In the genomic region with DNA sequence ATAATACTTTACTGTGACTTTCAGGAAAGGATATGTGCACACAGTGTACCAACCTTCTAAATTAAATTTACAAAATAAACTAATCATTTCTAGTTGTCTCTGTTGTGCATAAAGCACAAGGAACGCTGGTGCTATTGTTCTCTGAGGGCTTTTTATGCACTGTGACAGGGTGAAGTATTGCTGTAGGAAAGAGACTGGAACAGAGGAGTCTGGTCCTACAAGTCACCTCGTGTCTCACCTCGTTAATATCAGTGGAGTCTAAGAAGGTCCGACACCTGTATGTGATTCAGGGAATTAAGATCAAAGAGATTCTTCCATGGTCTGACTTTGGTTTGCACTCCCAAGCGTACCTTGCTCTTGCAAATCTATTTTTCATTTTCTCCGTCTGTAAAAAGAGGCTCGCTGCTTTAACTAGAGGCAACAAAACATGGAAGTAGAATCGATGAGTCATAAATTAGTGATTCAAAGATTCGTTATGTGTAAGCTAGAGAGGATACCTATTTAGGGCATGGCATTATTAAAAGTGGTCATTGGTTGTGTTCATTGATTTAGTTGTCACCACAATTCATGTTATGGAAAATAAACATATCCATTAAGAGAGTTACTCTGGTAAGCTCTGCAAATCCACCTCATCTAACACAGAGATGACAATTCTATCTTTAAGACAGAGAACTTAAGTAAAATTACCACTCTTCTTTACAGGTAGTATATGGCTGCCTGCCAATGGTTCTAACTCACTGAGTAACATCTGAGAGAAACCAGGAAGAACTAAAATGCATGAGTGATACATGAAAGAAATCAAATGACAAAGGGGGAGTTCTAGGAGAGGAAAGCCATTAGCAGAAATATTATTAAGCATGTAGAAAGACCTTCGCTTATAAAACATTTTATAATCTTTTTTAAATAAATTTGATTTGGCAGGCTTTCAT, we compare ENCODE assay signal across 31 cellular contexts.
A peak's percentile ranks its signal among the peaks of the same experiment; 100 is the strongest.
DNase-seq lines count a peak whose midpoint lies in the region; ATAC-seq, FAIRE-seq and TF ChIP-seq lines count a peak whose summit lies in the region.
"Had no signal": no experiment of that assay in that cellular context is flagged by ENCODE, and none has a peak within 500 bp of the region (broad histone marks: within the 10 kb centered on the region; RNA-seq: fewer than 3 reads in every experiment).

No MANE protein-coding gene starts in this region.

- no peak for FAIRE-seq in frontal cortex (lab: Jason Lieb, UNC)
- FAIRE-seq: HTR-8/SVneo had no signal

- H3K36me3 ChIP-seq in HCT116 (ENCODE audit: control insufficient read depth in 1 of 2, insufficient read depth in 2 of 2, low read length in 2 of 2) (no peaks in the 10 kb centered on the region), esophagus squamous epithelium (no peaks in the 10 kb centered on the region)
- H3K36me3 ChIP-seq: cardiac muscle cell, HAP-1, uterus had no signal

- TF ChIP-seq RAD21 in HCT116 (IDR thresholded peaks at IDR 0.05; ENCODE audit: low read depth) = no peak

- H3K4me3 Mint-ChIP-seq in nephron progenitor cell = no peak overlapping the region
- no peak overlapping the region for H3K4me3 Mint-ChIP-seq in osteocyte (ENCODE audit: unreplicated experiment)
- H3K4me3 Mint-ChIP-seq: activated CD8-positive, alpha-beta T cell treated with anti-CD3 and anti-CD28 coated beads for 36 hours; CD4-positive, CD25-positive, alpha-beta regulatory T cell; dendritic cell treated with granulocyte-macrophage colony-stimulating factor and Interleukin-4, amounts not matched to agents 40 ng/mL and 50 ng/mL, for 4 days; immature natural killer cell; neural crest cell; stimulated activated effector memory CD8-positive, alpha-beta T cell treated with anti-CD3 and anti-CD28 coated beads, Interleukin-12 subunit alpha, Interleukin-12 subunit beta, amount 100 ng/mL, for 72 hours had no signal

- no peaks in the 10 kb centered on the region for H4K20me1 ChIP-seq in HCT116 (ENCODE audit: insufficient read depth)

- H3K27ac Mint-ChIP-seq in nephron progenitor cell (peak overlapping the region; percentile 73), osteocyte (ENCODE audit: unreplicated experiment) (no peak overlapping the region)
- H3K27ac Mint-ChIP-seq: activated CD8-positive, alpha-beta T cell treated with anti-CD3 and anti-CD28 coated beads for 36 hours; CD4-positive, CD25-positive, alpha-beta regulatory T cell; dendritic cell treated with granulocyte-macrophage colony-stimulating factor and Interleukin-4, amounts not matched to agents 40 ng/mL and 50 ng/mL, for 4 days; immature natural killer cell; progenitor cell of endocrine pancreas; stimulated activated effector memory CD8-positive, alpha-beta T cell treated with anti-CD3 and anti-CD28 coated beads, Interleukin-12 subunit alpha, Interleukin-12 subunit beta, amount 100 ng/mL, for 72 hours had no signal

- DNase-seq in HCT116 (ENCODE audit: low read depth, low spot score) (peak; percentile 40), NCI-H774 (lab: John Stamatoyannopoulos, UW) (peak; percentile 22), astrocyte of the hippocampus (ENCODE audit: low read depth, low spot score) (peak; percentile 28), nephron progenitor cell (no peak), osteocyte (ENCODE audit: extremely low spot score, unreplicated experiment) (no peak), frontal cortex (ENCODE audit: low spot score in 2 of 2) (no peak), esophagus squamous epithelium (lab: John Stamatoyannopoulos, UW) (no peak)
- DNase-seq: activated CD4-positive, CD25-positive, alpha-beta regulatory T cell; activated CD8-positive, alpha-beta T cell treated with anti-CD3 and anti-CD28 coated beads for 36 hours; activated gamma-delta T cell; activated T-cell treated with anti-CD3 and anti-CD28 coated beads for 4 hours; CD4-positive, CD25-positive, alpha-beta regulatory T cell; GDM1; immature natural killer cell; Karpas-422; NCI-H1105; NCI-H2029; NK-92 treated with Interleukin-12 subunit alpha and Interleukin-12 subunit beta, amount 100 ng/mL, for 24 hours; stimulated activated CD4-positive, alpha-beta T cell treated with anti-CD3 and anti-CD28 coated beads, Interleukin-1b, Interleukin-23, amount 100 ng/mL, for 48 hours; T-helper 9 cell; uterus had no signal

- H3K27ac ChIP-seq in HCT116 (ENCODE audit: low read depth, low read length) (peak overlapping the region; percentile 41; the same call in 1 of the 2 replicates), esophagus squamous epithelium (peak overlapping the region in 1 of 4 donors; percentile 30)
- H3K27ac ChIP-seq: cardiac muscle cell, hepatocyte, skin epidermis, uterus had no signal

- CTCF ChIA-PET in HCT116 (lab: Charles Lee) = no interaction called here

- TF ChIP-seq CTCF in HCT116 (IDR thresholded peaks at IDR 0.05 in 2 of 3, conservative IDR thresholded peaks at IDR 0.05 in 1 of 3; ENCODE audit: borderline replicate concordance in 1 of 3, insufficient read depth in 1 of 3, low read depth in 2 of 3, low read length in 2 of 3) (no peak), nephron progenitor cell (IDR thresholded peaks at IDR 0.05) (no peak), osteocyte (IDR thresholded peaks at IDR 0.05) (no peak), esophagus squamous epithelium (IDR thresholded peaks at IDR 0.05) (no peak)

- H3K27me3 ChIP-seq in HCT116 (ENCODE audit: insufficient read depth, low read length) (no peaks in the 10 kb centered on the region), esophagus squamous epithelium (no peaks in the 10 kb centered on the region)
- H3K27me3 ChIP-seq: cardiac muscle cell, hepatocyte, uterus had no signal

- 27 to 53% methylated on average over 10 of the region's 10 CpGs for WGBS in esophagus squamous epithelium, 2 donors

- H3K9me3 Mint-ChIP-seq in nephron progenitor cell (peaks cover 6% of the 10 kb centered on the region), osteocyte (ENCODE audit: unreplicated experiment) (peaks cover 4% of the 10 kb centered on the region)
- H3K9me3 Mint-ChIP-seq: activated CD8-positive, alpha-beta T cell treated with anti-CD3 and anti-CD28 coated beads for 36 hours had no signal

- RAD21 ChIA-PET in HCT116 (lab: Charles Lee; ENCODE audit: low non-redundant PET in 1 of 2, low total read pairs in 2 of 2, uncharacterized antibody in 2 of 2, unreplicated experiment in 2 of 2) = no interaction called here

- POLR2A ChIA-PET in HCT116 (lab: Charles Lee) = no interaction called here

- peak overlapping the region; percentile 40 for H3K9ac ChIP-seq in HCT116 (ENCODE audit: low read length)

- peak; percentile 84 for ATAC-seq in HCT116
- ATAC-seq: activated CD8-positive, alpha-beta T cell treated with anti-CD3 and anti-CD28 coated beads for 36 hours; Right ventricle myocardium inferior; stimulated activated effector memory CD8-positive, alpha-beta T cell treated with anti-CD3 and anti-CD28 coated beads, Interleukin-12 subunit alpha, Interleukin-12 subunit beta, amount 100 ng/mL, for 72 hours had no signal

- H3K4me2 ChIP-seq in HCT116 (ENCODE audit: low read length) = peak overlapping the region; percentile 49
- H3K4me2 ChIP-seq: hepatocyte had no signal

- H3K4me1 ChIP-seq in HCT116 (ENCODE audit: control insufficient read depth in 1 of 2, insufficient read depth in 2 of 2, low read length in 2 of 2) (peaks cover 3 to 17% of the 10 kb centered on the region in 2 experiments; a peak in 3 of 4 replicates), esophagus squamous epithelium (peaks cover 0 to 16% (median 0%) of the 10 kb centered on the region in 3 donors)
- H3K4me1 ChIP-seq: HAP-1, uterus had no signal

- H3K36me3 Mint-ChIP-seq in nephron progenitor cell (ENCODE audit: low read depth) = no peaks in the 10 kb centered on the region
- no peaks in the 10 kb centered on the region for H3K36me3 Mint-ChIP-seq in osteocyte (ENCODE audit: unreplicated experiment)
- H3K36me3 Mint-ChIP-seq: CD4-positive, CD25-positive, alpha-beta regulatory T cell; immature natural killer cell; stimulated activated effector memory CD8-positive, alpha-beta T cell treated with anti-CD3 and anti-CD28 coated beads, Interleukin-12 subunit alpha, Interleukin-12 subunit beta, amount 100 ng/mL, for 72 hours had no signal

- BruUV-seq in HCT116 (replicated peaks; lab: Mats Ljungman, UMichigan) = no TSS peak

- intact Hi-C loops in HCT116 (cut with micrococcal nuclease) = no loop called here
- intact Hi-C loops in esophagus squamous epithelium (cut with DNase I) = no loop called here

- H3K79me2 ChIP-seq in HCT116 (ENCODE audit: insufficient read depth, low read length) = no peaks in the 10 kb centered on the region
- H3K79me2 ChIP-seq: hepatocyte had no signal

- H3K27me3 Mint-ChIP-seq in nephron progenitor cell (ENCODE audit: low read depth, poor library complexity) (no peaks in the 10 kb centered on the region), osteocyte (ENCODE audit: unreplicated experiment) (no peaks in the 10 kb centered on the region)
- H3K27me3 Mint-ChIP-seq: activated CD8-positive, alpha-beta T cell treated with anti-CD3 and anti-CD28 coated beads for 36 hours; CD4-positive, CD25-positive, alpha-beta regulatory T cell; dendritic cell treated with granulocyte-macrophage colony-stimulating factor and Interleukin-4, amounts not matched to agents 40 ng/mL and 50 ng/mL, for 4 days; progenitor cell of endocrine pancreas had no signal

- H3K9me3 ChIP-seq in HCT116 (ENCODE audit: control insufficient read depth in 1 of 2, insufficient read depth in 1 of 2, low read depth in 1 of 2, low read length in 2 of 2) (no peaks in the 10 kb centered on the region), esophagus squamous epithelium (no peaks in the 10 kb centered on the region)
- H3K9me3 ChIP-seq: HAP-1, uterus had no signal

- no peaks in the 10 kb centered on the region for H3K9me2 ChIP-seq in HCT116 (ENCODE audit: insufficient read depth)

- peak overlapping the region; percentile 46 for H2AFZ ChIP-seq in HCT116 (ENCODE audit: low read depth, low read length, poor library complexity, severe bottlenecking)
- H2AFZ ChIP-seq: hepatocyte had no signal

- H3K4me1 Mint-ChIP-seq in nephron progenitor cell = peaks cover 4% of the 10 kb centered on the region
- peaks cover 3% of the 10 kb centered on the region for H3K4me1 Mint-ChIP-seq in osteocyte (ENCODE audit: unreplicated experiment)
- H3K4me1 Mint-ChIP-seq: CD4-positive, CD25-positive, alpha-beta regulatory T cell; immature natural killer cell; stimulated activated effector memory CD8-positive, alpha-beta T cell treated with anti-CD3 and anti-CD28 coated beads, Interleukin-12 subunit alpha, Interleukin-12 subunit beta, amount 100 ng/mL, for 72 hours had no signal

- no peak for TF ChIP-seq POLR2A in HCT116 (IDR thresholded peaks at IDR 0.05; ENCODE audit: borderline replicate concordance, extremely low read depth, insufficient read depth, insufficient read length)
- TF ChIP-seq POLR2A in esophagus squamous epithelium (IDR thresholded peaks at IDR 0.05) = no peak

- H3K4me3 ChIP-seq in HCT116 (replicated peaks in 1 of 2; ENCODE audit: low read depth in 1 of 2, low read length in 2 of 2) = peak overlapping the region in 1 of 2 experiments; percentile 26; a peak in 3 of 4 replicates
- H3K4me3 ChIP-seq in esophagus squamous epithelium = no peak overlapping the region
- H3K4me3 ChIP-seq: cardiac muscle cell, HAP-1, hepatocyte, skin epidermis, uterus had no signal

TF ChIP-seq in HCT116, 20 proteins besides CTCF, POLR2A, EP300 and RAD21 (continues in another document):
- TF ChIP-seq FOSL1 (IDR thresholded peaks at IDR 0.05; ENCODE audit: low read depth) = peak; percentile 58

Comparison
In these comparisons a context has a peak if more than half of its experiments do, and no peak if none do; other contexts are left out.
1. DNase-seq: peak in HCT116 (single experiment), NCI-H774 (single experiment) and astrocyte of the hippocampus (single experiment); none in nephron progenitor cell (single experiment), osteocyte (single experiment), frontal cortex (0 of 2) and esophagus squamous epithelium (single experiment).